Comparison of ENCODE assay signal across 12 cellular contexts in the genomic region with DNA sequence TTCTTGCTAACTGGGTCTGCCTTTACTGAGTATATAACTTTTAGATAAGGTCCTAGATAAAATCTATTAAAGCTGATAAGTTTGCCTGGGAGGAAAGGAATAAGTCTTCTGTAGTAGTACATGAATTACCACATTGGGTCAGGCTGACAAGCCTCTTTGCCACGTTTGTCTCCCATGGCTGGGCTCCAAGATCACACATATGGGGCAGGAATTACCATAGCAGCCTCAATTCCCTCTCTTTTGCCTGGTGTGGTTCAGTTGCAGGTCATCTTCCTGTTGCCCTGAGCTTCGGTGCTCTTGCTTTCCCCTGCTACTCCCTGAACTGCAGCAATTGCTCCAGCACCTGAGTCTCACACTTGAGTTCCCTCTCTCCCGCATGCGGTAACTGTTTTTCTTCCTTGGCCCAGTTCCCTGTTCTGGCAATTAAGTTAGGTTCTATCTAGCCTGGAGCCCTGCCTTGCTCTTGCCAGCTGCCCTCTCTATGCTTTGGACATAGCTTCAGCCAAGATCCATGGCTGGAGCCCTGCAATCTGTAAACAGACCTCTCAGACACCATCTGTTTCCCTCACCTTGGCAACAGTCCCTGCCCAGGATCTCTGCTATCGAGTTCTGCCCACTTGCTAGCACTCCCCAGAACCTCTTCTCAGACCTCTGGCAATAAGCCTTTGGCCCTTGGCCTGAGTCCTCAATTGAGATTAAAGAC. TPM values are rescaled to one million over a fixed set of nuclear protein-coding genes. Genes with fewer than 3 reads are reported as not detected.
DNase-seq lines count a peak whose midpoint lies in the region; ATAC-seq, FAIRE-seq and TF ChIP-seq lines count a peak whose summit lies in the region.
"Had no signal": no experiment of that assay in that cellular context is flagged by ENCODE, and none has a peak within 500 bp of the region (broad histone marks: within the 10 kb centered on the region; RNA-seq: fewer than 3 reads in every experiment).

No MANE protein-coding gene starts in this region.

- peaks cover 7% of the 10 kb centered on the region for H3K9me3 Mint-ChIP-seq in nephron

- in situ Hi-C loops in ACHN (cut with HindIII; ENCODE audit: low pct_ligation_motif_present, low pct_unique_long_range_greater_than_20kb, low sequenced_read_pairs) = no loop called here

- no peaks in the 10 kb centered on the region for H3K27me3 ChIP-seq in H1 (replicated peaks in 1 of 4; ENCODE audit: control insufficient read depth in 3 of 4, extremely low read depth in 1 of 4, insufficient read depth in 3 of 4, low read length in 3 of 4)

- TF ChIP-seq RAD21 in H1 (IDR thresholded peaks at IDR 0.05 in 1 of 2, conservative IDR thresholded peaks at IDR 0.05 in 1 of 2; ENCODE audit: low read depth in 2 of 2, low read length in 2 of 2) = no peak

- no peak overlapping the region for H3K27ac ChIP-seq in H1 (ENCODE audit: low read depth, low read length)
- H3K27ac ChIP-seq: suprapubic skin had no signal

- no peak overlapping the region for H3K4me3 ChIP-seq in H1 (ENCODE audit: extremely low read depth in 1 of 4, insufficient read depth in 2 of 4, low read depth in 3 of 4, low read length in 4 of 4)
- H3K4me3 ChIP-seq: suprapubic skin had no signal

- TF ChIP-seq POLR2A in H1 (IDR thresholded peaks at IDR 0.05; ENCODE audit: control extremely low read depth in 1 of 2, low read depth in 2 of 2, low read length in 2 of 2) = no peak

- peaks cover 3% of the 10 kb centered on the region for H3K36me3 Mint-ChIP-seq in nephron (ENCODE audit: low read depth)
- H3K36me3 Mint-ChIP-seq: CD4-positive, CD25-positive, alpha-beta regulatory T cell had no signal

- DNase-seq in DMS53 (lab: John Stamatoyannopoulos, UW) (peak; percentile 94), NCI-H446 (lab: John Stamatoyannopoulos, UW) (peak; percentile 87 to 98), H1 (ENCODE audit: low read depth in 1 of 2, low spot score in 2 of 2) (no peak), ACHN (no peak), GM19240 (ENCODE audit: insufficient read length, low spot score) (no peak), GM20000 (ENCODE audit: low spot score) (no peak)
- DNase-seq: CD4-positive, CD25-positive, alpha-beta regulatory T cell; NCI-H345 had no signal

- no peak for TF ChIP-seq EP300 in H1 (IDR thresholded peaks at IDR 0.05; ENCODE audit: borderline replicate concordance in 1 of 2, low read depth in 2 of 2, low read length in 2 of 2)

- no peak overlapping the region for H2BK15ac ChIP-seq in H1 (ENCODE audit: low read length)

- no peak overlapping the region for H2BK5ac ChIP-seq in H1 (ENCODE audit: low read depth, low read length)

- TF ChIP-seq CTCF in H1 (IDR thresholded peaks at IDR 0.05; ENCODE audit: control extremely low read depth in 1 of 3, insufficient read depth in 1 of 3, low read depth in 1 of 3, low read length in 3 of 3) = no peak
- no peak for TF ChIP-seq CTCF in nephron (IDR thresholded peaks at IDR 0.05; ENCODE audit: unreplicated experiment in 3 of 3)
- TF ChIP-seq CTCF in GM20000 (IDR thresholded peaks at IDR 0.05; ENCODE audit: extremely low read depth, missing control alignments) = no peak

- H2AK5ac ChIP-seq in H1 (ENCODE audit: low read depth, low read length) = no peak overlapping the region

- H3K9me3 ChIP-seq in H1 (ENCODE audit: insufficient read depth in 2 of 2, low read depth in 1 of 2, low read length in 1 of 2) = no peaks in the 10 kb centered on the region
- H3K9me3 ChIP-seq: suprapubic skin had no signal

- H3K4ac ChIP-seq in H1 (replicated peaks; ENCODE audit: insufficient read length, low read depth, low read length) = no peak overlapping the region

- H3K4me2 ChIP-seq in H1 (ENCODE audit: insufficient read depth in 1 of 2, low read depth in 2 of 2, low read length in 2 of 2) = no peak overlapping the region; a peak in 1 of 4 replicates

- no peaks in the 10 kb centered on the region for H3K36me3 ChIP-seq in H1 (ENCODE audit: control insufficient read depth in 2 of 4, insufficient read depth in 4 of 4, low read length in 3 of 4)
- H3K36me3 ChIP-seq: suprapubic skin had no signal

- H2BK12ac ChIP-seq in H1 (ENCODE audit: low read depth, low read length) = peak overlapping the region; percentile 5; the same call in 1 of the 2 replicates

- POLR2A ChIA-PET in H1 (lab: Charles Lee; ENCODE audit: partially characterized antibody) = interaction anchor here (1.4 to 2.0 kb wide), 3 partner anchors 8 to 234 kb away, joined by 3 to 10 read pairs (median 6); partner anchors contain the start of gene HCFC2

- ATAC-seq in GM21786 (IDR thresholded peaks at IDR 0.05; ENCODE audit: unreplicated experiment) = no peak

- WGBS in H1 (ENCODE audit: extremely low coverage in 1 of 2, insufficient coverage in 1 of 2, insufficient read length in 1 of 2, insufficient replicate concordance in 2 of 2, low coverage in 1 of 2, low lambda C conversion rate in 2 of 2, missing lambda C conversion rate in 1 of 2), 2 experiments = 80% methylated on average over 5 of the region's 5 CpGs; no CpG with 5 or more reads in 1 of the 2 experiments

- no peaks in the 10 kb centered on the region for H4K20me1 ChIP-seq in H1 (replicated peaks in 1 of 2; ENCODE audit: control insufficient read depth in 1 of 2, insufficient read depth in 2 of 2, low read length in 2 of 2)

- H3K9ac ChIP-seq in H1 (replicated peaks in 1 of 4; ENCODE audit: extremely low read depth in 1 of 4, low read depth in 3 of 4, low read length in 3 of 4) = no peak overlapping the region

- H3K27me3 Mint-ChIP-seq in nephron (ENCODE audit: low read depth) = peaks cover 9% of the 10 kb centered on the region

- FAIRE-seq in H1 (lab: Jason Lieb, UNC) = no peak
- FAIRE-seq: bronchial epithelial cell had no signal

- H4K5ac ChIP-seq in H1 (ENCODE audit: insufficient read length, low read depth, low read length) = no peak overlapping the region

- H4K8ac ChIP-seq in H1 (ENCODE audit: extremely low read depth, insufficient read depth, low read length) = no peak overlapping the region

- H2BK120ac ChIP-seq in H1 (replicated peaks; ENCODE audit: low read depth, low read length) = no peak overlapping the region

- H3K4me1 Mint-ChIP-seq in nephron = peaks cover 15% of the 10 kb centered on the region
- H3K4me1 Mint-ChIP-seq: CD4-positive, CD25-positive, alpha-beta regulatory T cell had no signal

- no peak overlapping the region for H3K14ac ChIP-seq in H1 (ENCODE audit: insufficient read length)

- no peak overlapping the region for H3K4me3 Mint-ChIP-seq in nephron
- H3K4me3 Mint-ChIP-seq: CD4-positive, CD25-positive, alpha-beta regulatory T cell had no signal

- H2BK20ac ChIP-seq in H1 (ENCODE audit: low read length) = no peak overlapping the region

- H3K23me2 ChIP-seq in H1 (ENCODE audit: low read depth, low read length) = no peaks in the 10 kb centered on the region; the same call in 1 of the 2 replicates

- no peak overlapping the region for H3K56ac ChIP-seq in H1 (replicated peaks; ENCODE audit: insufficient read length, low read depth, low read length)

- 0 out of 2 replicates have a peak overlapping the region, but pooled peaks have one; percentile 6 for H3K18ac ChIP-seq in H1 (ENCODE audit: extremely low read depth, low read length)

- H3K79me1 ChIP-seq in H1 (ENCODE audit: low read depth, low read length) = no peaks in the 10 kb centered on the region

- H3K27ac Mint-ChIP-seq in nephron = peak overlapping the region in 2 of 3 experiments; percentile 7 to 50

- H3K23ac ChIP-seq in H1 (ENCODE audit: insufficient read length) = no peak overlapping the region

- peaks cover 0 to 12% (median 6%) of the 10 kb centered on the region in 4 experiments; a peak in 3 of 7 replicates for H3K4me1 ChIP-seq in H1 (replicated peaks in 1 of 4; ENCODE audit: control insufficient read depth in 3 of 4, insufficient read depth in 4 of 4, low read length in 3 of 4)

- no peak overlapping the region for H4K91ac ChIP-seq in H1 (replicated peaks; ENCODE audit: insufficient read length, low read length)

- no peaks in the 10 kb centered on the region for H3K79me2 ChIP-seq in H1 (ENCODE audit: control insufficient read depth in 1 of 2, insufficient read depth in 2 of 2, low read length in 2 of 2)

- no peak overlapping the region for H2AFZ ChIP-seq in H1 (ENCODE audit: low read length)

- CTCF ChIA-PET in H1 (lab: Charles Lee; ENCODE audit: partially characterized antibody) = interaction anchor here (1.0 to 5.8 kb wide), 5 partner anchors 10 to 53 kb away, joined by 3 to 94 read pairs (median 5); no protein-coding TSS in a partner anchor

RNA-seq across cellular contexts. Expression of gene GLT8D2, which starts 5.8 kb away (rescaled TPM):
- 5.7 and 6.8 TPM in 2 replicates for total RNA-seq in H1 (2021; fragmentation: NEBNext Ultra II Directional; extraction: Animal tissue kit (Norgen Biotek cat#: 25700))
- 5.0 and 9.8 TPM in 2 replicates for polyA plus RNA-seq in H1 (2011; rRNA removed)
- polyA plus RNA-seq in H1 (2011; cell fraction: cytosol; rRNA removed) = 8.5 TPM
- 4.3 TPM for polyA plus RNA-seq in H1 (2011; cell fraction: nucleus; rRNA removed)
- polyA plus RNA-seq in H1 (2012, experiment 1 of 2) = 6.5 to 9.6 TPM (median 7.9 TPM) in 4 replicates
- polyA plus RNA-seq in H1 (2012, experiment 2 of 2) = 1.5 TPM
- polyA plus RNA-seq in H1 (2013, experiment 1 of 2) = 12.0 TPM
- 13.8 TPM for polyA plus RNA-seq in H1 (2013, experiment 2 of 2)
- 6.2 and 9.7 TPM in 2 replicates for polyA minus RNA-seq in H1 (2011; rRNA and poly(A)+ RNA removed)
- 5.1 TPM for polyA minus RNA-seq in H1 (2011; cell fraction: cytosol; rRNA and poly(A)+ RNA removed)
- 4.0 TPM for polyA minus RNA-seq in H1 (2011; cell fraction: nucleus; rRNA and poly(A)+ RNA removed)
- total RNA-seq: CD4-positive, CD25-positive, alpha-beta regulatory T cell had no signal
- polyA plus RNA-seq: CD4-positive, CD25-positive, alpha-beta regulatory T cell had no signal

RNA-seq across cellular contexts. Expression of gene HCFC2, which starts 8.5 kb away (rescaled TPM):
- 1.8 and 2.5 TPM in 2 replicates for total RNA-seq in H1 (2021; fragmentation: NEBNext Ultra II Directional; extraction: Animal tissue kit (Norgen Biotek cat#: 25700))
- 0.46 and 0.62 TPM in 2 replicates for polyA plus RNA-seq in H1 (2011; rRNA removed)
- 0.61 TPM for polyA plus RNA-seq in H1 (2011; cell fraction: cytosol; rRNA removed)
- polyA plus RNA-seq in H1 (2011; cell fraction: nucleus; rRNA removed) = 0.36 TPM
- 0.53 to 1.2 TPM (median 0.65 TPM) in 4 replicates for polyA plus RNA-seq in H1 (2012, experiment 1 of 2)
- polyA plus RNA-seq in H1 (2012, experiment 2 of 2) = not detected
- polyA plus RNA-seq in H1 (2013, experiment 1 of 2) = 0.81 TPM
- 0.68 TPM for polyA plus RNA-seq in H1 (2013, experiment 2 of 2)
- polyA minus RNA-seq in H1 (2011; rRNA and poly(A)+ RNA removed) = 1.0 and 2.4 TPM in 2 replicates
- polyA minus RNA-seq in H1 (2011; cell fraction: cytosol; rRNA and poly(A)+ RNA removed) = 0.66 TPM
- 2.2 TPM for polyA minus RNA-seq in H1 (2011; cell fraction: nucleus; rRNA and poly(A)+ RNA removed)

Comparison
In these comparisons a context has a peak if more than half of its experiments do, and no peak if none do; other contexts are left out.
1. DNase-seq: peak in DMS53 (single experiment) and NCI-H446 (2 of 2); none in H1 (0 of 2), ACHN (single experiment), GM19240 (single experiment) and GM20000 (single experiment).